33 cellular contexts compared by ENCODE assay signal in the genomic region with DNA sequence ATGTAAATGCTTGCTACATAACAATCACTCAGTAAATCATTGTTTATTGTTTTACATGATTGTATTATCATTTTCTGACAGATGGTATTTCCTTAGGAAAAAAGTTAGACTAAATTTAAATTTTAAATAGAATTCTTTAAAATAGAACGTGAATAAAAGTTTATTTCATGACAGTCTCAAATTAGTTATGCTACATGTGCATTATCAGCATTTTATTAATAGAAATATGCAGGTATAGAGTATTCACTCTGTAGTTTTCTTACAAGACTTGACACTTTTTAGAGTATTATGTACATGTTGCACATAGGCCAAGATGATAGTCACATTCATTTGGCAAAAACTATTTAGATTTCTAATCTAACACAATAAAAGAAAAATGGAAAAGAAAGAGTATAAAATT.
"Had no signal": no experiment of that assay in that cellular context is flagged by ENCODE, and none has a peak within 500 bp of the region (broad histone marks: within the 10 kb centered on the region; RNA-seq: fewer than 3 reads in every experiment).

No MANE protein-coding gene starts in this region.

- H3K27me3 ChIP-seq: adrenal gland, body of pancreas, brain microvascular endothelial cell, breast epithelium had no signal

- H3K4me3 ChIP-seq: adrenal gland, body of pancreas, breast epithelium had no signal

- DNase-seq: activated B cell treated with CpG ODN at 0.5 μM for 24 hours; activated CD4-positive, alpha-beta memory T cell treated with anti-CD3 and anti-CD28 coated beads for 36 hours; activated CD4-positive, alpha-beta T cell treated with anti-CD3 and anti-CD28 coated beads for 4 hours; activated CD4-positive, alpha-beta T cell treated with anti-CD3 and anti-CD28 coated beads, Interleukin-2, amount 10 ng/mL, durations not matched to agents 24 days and 14 days; activated CD4-positive, alpha-beta T cell treated with anti-CD3 and anti-CD28 coated beads, Interleukin-2, amount 50 U/mL, for 1 hour; activated CD4-positive, alpha-beta T cell treated with anti-CD3 and anti-CD28 coated beads, Interleukin-2, amount 50 U/mL, for 4 hours; activated CD4-positive, CD25-positive, alpha-beta regulatory T cell treated with anti-CD3 and anti-CD28 coated beads, Interleukin-2, amount 50 U/mL, for 72 hours; activated CD8-positive, alpha-beta memory T cell treated with anti-CD3 and anti-CD28 coated beads, Interleukin-2, amount 50 U/mL, for 4 hours; activated CD8-positive, alpha-beta T cell treated with anti-CD3 and anti-CD28 coated beads for 36 hours; activated effector memory CD4-positive, alpha-beta T cell treated with anti-CD3 and anti-CD28 coated beads, Interleukin-2, amount 50 U/mL, for 16 hours; activated gamma-delta T cell treated with Interleukin-2 at 50 U/mL for 16 hours; activated naive CD4-positive, alpha-beta T cell; activated naive CD4-positive, alpha-beta T cell treated with anti-CD3 and anti-CD28 coated beads for 36 hours; activated naive CD4-positive, alpha-beta T cell treated with anti-CD3 and anti-CD28 coated beads, Interleukin-2, amount 50 U/mL, for 16 hours; activated naive CD8-positive, alpha-beta T cell treated with anti-CD3 and anti-CD28 coated beads for 36 hours; activated T-cell treated with anti-CD3 and anti-CD28 coated beads for 4 hours; activated T-cell treated with anti-CD3 and anti-CD28 coated beads, Interleukin-2, amount 50 U/mL, for 1 hour; activated T-cell treated with anti-CD3 and anti-CD28 coated beads, Interleukin-2, amount 50 U/mL, for 4 hours; activated T-cell treated with anti-CD3 and anti-CD28 coated beads, Interleukin-2, amount 50 U/mL, for 72 hours; adrenal gland; amniotic stem cell; aorta; body of pancreas; brain microvascular endothelial cell; central memory CD4-positive, alpha-beta T cell; T-helper 1 cell; T-helper 2 cell; T-helper 9 cell had no signal

- H3K27ac ChIP-seq: adrenal gland, body of pancreas, brain microvascular endothelial cell, breast epithelium, VCaP had no signal

- ATAC-seq: activated CD8-positive, alpha-beta T cell treated with anti-CD3 and anti-CD28 coated beads for 36 hours; activated naive CD4-positive, alpha-beta T cell treated with anti-CD3 and anti-CD28 coated beads, Interleukin-2, amount 50 U/mL, for 72 hours; activated T-cell treated with anti-CD3 and anti-CD28 coated beads, Interleukin-2, amount 50 U/mL, for 4 hours; activated T-cell treated with anti-CD3 and anti-CD28 coated beads, Interleukin-2, amount 50 U/mL, for 72 hours; activated T-helper 17 cell treated with anti-CD3 and anti-CD28 coated beads, Interleukin-2, amount 50 U/mL, for 72 hours; body of pancreas had no signal

- FAIRE-seq: astrocyte had no signal

- H3K36me3 ChIP-seq: adrenal gland, brain microvascular endothelial cell, breast epithelium had no signal

- H3K9me3 ChIP-seq: adrenal gland, body of pancreas, breast epithelium had no signal

- H3K4me1 ChIP-seq: adrenal gland, body of pancreas, breast epithelium had no signal
